In genomic region chr7:128724743-128725142, GRCh38 we compare ENCODE assay signal across 2 cellular contexts.
TF ChIP-seq lines count a peak whose summit lies in the region.

No MANE protein-coding gene starts in this region.

TF ChIP-seq in HepG2, 621 proteins besides CTCF, POLR2A, EP300 and RAD21:
- TF ChIP-seq ZNF629 (CRISPR knock-in tag; conservative IDR thresholded peaks at IDR 0.05) = 0 out of 2 replicates have a peak, but pooled peaks have one; percentile 31
- no peak for TF ChIP-seq MLLT10 (CRISPR knock-in tag; IDR thresholded peaks at IDR 0.05)

TF ChIP-seq in K562, 482 proteins besides CTCF, POLR2A, EP300 and RAD21:
- TF ChIP-seq NFYB (IDR thresholded peaks at IDR 0.05; ENCODE audit: extremely low read depth, insufficient read length) (no peak), PYGO2 (tag; IDR thresholded peaks at IDR 0.05) (no peak), ZNF280A (IDR thresholded peaks at IDR 0.05; ENCODE audit: low read depth, partially characterized antibody) (no peak), RFX5 (IDR thresholded peaks at IDR 0.05; ENCODE audit: low read depth, low read length) (no peak), BCOR (IDR thresholded peaks at IDR 0.05) (peak; percentile 86), ZNF146 (CRISPR knock-in tag; IDR thresholded peaks at IDR 0.05; ENCODE audit: unreplicated experiment) (no peak), C11orf30 (IDR thresholded peaks at IDR 0.05; ENCODE audit: low read depth) (peak; percentile 30; the same call in 1 of the 2 replicates), CBX3 (IDR thresholded peaks at IDR 0.05; ENCODE audit: borderline replicate concordance in 1 of 2, low read length in 2 of 2) (no peak), POLR3G (IDR thresholded peaks at IDR 0.05; ENCODE audit: extremely low read depth, insufficient read length, insufficient replicate concordance) (no peak), ZNF311 (CRISPR knock-in tag; IDR thresholded peaks at IDR 0.05) (no peak), ZFP91 (CRISPR knock-in tag; IDR thresholded peaks at IDR 0.05) (no peak), NFXL1 (CRISPR knock-in tag; IDR thresholded peaks at IDR 0.05) (no peak), ARID3B (CRISPR knock-in tag; IDR thresholded peaks at IDR 0.05; ENCODE audit: borderline replicate concordance) (no peak), TFE3 (CRISPR knock-in tag; IDR thresholded peaks at IDR 0.05) (no peak), RBM25 (IDR thresholded peaks at IDR 0.05; ENCODE audit: low read depth, low read length, severe bottlenecking) (peak; percentile 85), BRD9 (IDR thresholded peaks at IDR 0.05; ENCODE audit: low read depth, partially characterized antibody) (no peak), FOXO4 (CRISPR knock-in tag; IDR thresholded peaks at IDR 0.05) (no peak), ZNF316 (IDR thresholded peaks at IDR 0.05) (peak; percentile 37; the same call in 1 of the 2 replicates), CBFA2T2 (conservative IDR thresholded peaks at IDR 0.05) (no peak), KDM1A (IDR thresholded peaks at IDR 0.05) (0 out of 4 replicates have a peak, but pooled peaks have one; percentile 23 to 41)
TF ChIP-seq in K562: peak in this region for 5.
